ENCODE assay signal across 12 cellular contexts in the genomic region with DNA sequence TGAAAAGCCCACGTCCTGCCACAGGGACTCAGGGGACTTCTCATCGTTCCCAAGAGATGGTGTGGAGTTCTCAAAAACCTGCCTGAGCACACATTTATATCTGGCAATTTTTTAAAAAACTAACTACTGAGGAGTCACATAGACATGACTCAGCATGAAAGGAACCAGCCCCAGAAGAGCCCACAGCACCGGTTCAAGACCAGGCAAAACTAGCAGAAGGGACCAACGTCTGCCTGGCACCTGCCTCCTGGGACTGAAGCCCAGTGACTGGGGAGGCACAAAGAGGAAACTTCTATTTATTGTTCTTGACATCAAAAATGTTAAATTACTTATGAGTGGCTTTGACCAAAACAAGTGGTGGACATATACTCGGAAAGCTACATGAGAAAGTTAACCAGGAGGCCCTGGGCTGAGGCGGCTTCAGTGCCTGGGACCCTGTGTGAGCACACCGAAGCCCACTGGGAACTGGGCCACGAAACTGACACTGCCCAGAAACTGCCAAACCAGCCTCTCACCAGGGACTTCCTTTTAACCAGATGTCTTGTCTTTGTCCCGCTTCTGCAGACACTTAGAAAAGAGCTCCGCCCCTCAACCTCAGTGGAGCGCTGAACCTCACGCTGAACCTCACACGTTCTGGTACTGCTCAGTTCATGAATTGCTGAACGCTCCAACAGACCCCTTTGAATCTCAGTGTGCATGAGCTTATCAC. TPM values are rescaled to one million over a fixed set of nuclear protein-coding genes. Genes with fewer than 3 reads are reported as not detected.
A peak's percentile ranks its signal among the peaks of the same experiment; 100 is the strongest.
DNase-seq lines count a peak whose midpoint lies in the region; ATAC-seq and TF ChIP-seq lines count a peak whose summit lies in the region.
"Had no signal": no experiment of that assay in that cellular context is flagged by ENCODE, and none has a peak within 500 bp of the region (broad histone marks: within the 10 kb centered on the region; RNA-seq: fewer than 3 reads in every experiment).

No MANE protein-coding gene starts in this region.

- no peaks in the 10 kb centered on the region for H3K9me3 ChIP-seq in thoracic aorta

- no peaks in the 10 kb centered on the region for H3K36me3 ChIP-seq in thoracic aorta

- intact Hi-C loops in Right ventricle myocardium inferior (cut with DNase I): no loop called here
- intact Hi-C loops in left cardiac atrium (cut with DNase I): no loop called here

- H3K27ac ChIP-seq in thoracic aorta: no peak overlapping the region
- H3K27ac ChIP-seq: PC-9 had no signal

- no peak overlapping the region for H3K4me3 ChIP-seq in thoracic aorta
- H3K4me3 ChIP-seq: PC-9 had no signal

- peak; percentile 67 for DNase-seq in Right ventricle myocardium inferior (ENCODE audit: missing footprints)
- DNase-seq in left cardiac atrium: no peak
- peak; percentile 18 for DNase-seq in NAMALWA (ENCODE audit: low spot score)
- peak; percentile 54 for DNase-seq in hepatic stellate cell (ENCODE audit: low spot score)
- DNase-seq in thoracic aorta (ENCODE audit: low spot score): peak; percentile 1
- DNase-seq in stimulated activated CD4-positive, alpha-beta T cell treated with anti-CD3 and anti-CD28 coated beads, Interleukin-4, amount 100 ng/mL, for 1 hour: no peak
- no peak for DNase-seq in hippocampal formation (lab: John Stamatoyannopoulos, UW)
- DNase-seq: activated CD4-positive, alpha-beta T cell treated with anti-CD3 and anti-CD28 coated beads, Interleukin-2, amount 50 U/mL, for 1 hour; effector CD4-positive, alpha-beta T cell had no signal

- TF ChIP-seq CTCF in thoracic aorta (IDR thresholded peaks at IDR 0.05): no peak

- peaks cover 4 to 21% of the 10 kb centered on the region in 2 donors for H3K4me1 ChIP-seq in thoracic aorta (ENCODE audit: control insufficient read depth in 1 of 2, low read depth in 2 of 2)

- no peaks in the 10 kb centered on the region for H3K27me3 ChIP-seq in thoracic aorta (replicated peaks; ENCODE audit: insufficient read depth)

- ATAC-seq in Right ventricle myocardium inferior: no peak
- ATAC-seq in left cardiac atrium: no peak
- ATAC-seq in thoracic aorta (ENCODE audit: insufficient number of reproducible peaks, low FRiP score, low read depth): no peak
- no peak for ATAC-seq in HG02970 (IDR thresholded peaks at IDR 0.05; ENCODE audit: low FRiP score, unreplicated experiment)

RNA-seq across cellular contexts. Expression of a gene that starts 25.7 kb away (rescaled TPM):
- total RNA-seq in Right ventricle myocardium inferior: 0.32 TPM
- total RNA-seq in left cardiac atrium: 1 to 10 TPM in 1 of 2 donors, under 1 TPM in 1; 0.65 to 1.4 TPM
- total RNA-seq in thoracic aorta: 1 to 10 TPM; 1.1 TPM
- total RNA-seq: NCI-H460 had no signal

Comparison
In these comparisons a context has a peak if more than half of its experiments do, and no peak if none do; other contexts are left out.
1. DNase-seq: peak in Right ventricle myocardium inferior (single experiment), NAMALWA (single experiment), hepatic stellate cell (single experiment) and thoracic aorta (single experiment); none in left cardiac atrium (single experiment), stimulated activated CD4-positive, alpha-beta T cell treated with anti-CD3 and anti-CD28 coated beads, Interleukin-4, amount 100 ng/mL, for 1 hour (single experiment) and hippocampal formation (0 of 2).